ENCODE assay signal across 3 cellular contexts in the genomic region with DNA sequence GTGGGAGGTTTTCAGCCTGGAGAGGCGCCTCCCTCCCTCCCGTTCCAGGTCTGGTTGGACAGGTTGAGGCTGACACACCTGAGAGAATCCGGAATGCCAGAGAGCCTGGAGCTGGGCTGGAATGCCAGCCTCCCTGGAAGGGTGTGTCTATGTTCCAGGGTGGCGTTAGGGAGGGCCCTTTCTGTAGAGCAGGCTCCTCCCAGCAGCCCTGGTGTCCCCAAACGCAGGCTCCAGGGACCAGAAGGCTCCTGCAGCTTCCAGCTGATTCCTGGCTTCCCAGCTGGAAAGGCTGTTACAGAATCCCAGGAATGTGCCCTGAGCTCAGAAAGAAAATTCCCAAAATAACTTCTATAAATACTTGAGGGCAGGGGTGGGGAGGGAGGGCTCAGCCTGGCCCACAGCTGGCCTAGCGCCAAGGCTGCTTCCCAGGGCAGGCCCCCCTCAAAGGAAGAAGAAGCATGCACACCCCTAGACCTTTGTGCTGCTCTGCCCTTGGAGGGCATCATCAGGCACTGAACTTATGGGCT.
TF ChIP-seq lines count a peak whose summit lies in the region.

No MANE protein-coding gene starts in this region.

TF ChIP-seq in A549, 52 proteins besides CTCF, POLR2A, EP300 and RAD21 (continued from another document and continues in another):
- TF ChIP-seq, protein P1, sequence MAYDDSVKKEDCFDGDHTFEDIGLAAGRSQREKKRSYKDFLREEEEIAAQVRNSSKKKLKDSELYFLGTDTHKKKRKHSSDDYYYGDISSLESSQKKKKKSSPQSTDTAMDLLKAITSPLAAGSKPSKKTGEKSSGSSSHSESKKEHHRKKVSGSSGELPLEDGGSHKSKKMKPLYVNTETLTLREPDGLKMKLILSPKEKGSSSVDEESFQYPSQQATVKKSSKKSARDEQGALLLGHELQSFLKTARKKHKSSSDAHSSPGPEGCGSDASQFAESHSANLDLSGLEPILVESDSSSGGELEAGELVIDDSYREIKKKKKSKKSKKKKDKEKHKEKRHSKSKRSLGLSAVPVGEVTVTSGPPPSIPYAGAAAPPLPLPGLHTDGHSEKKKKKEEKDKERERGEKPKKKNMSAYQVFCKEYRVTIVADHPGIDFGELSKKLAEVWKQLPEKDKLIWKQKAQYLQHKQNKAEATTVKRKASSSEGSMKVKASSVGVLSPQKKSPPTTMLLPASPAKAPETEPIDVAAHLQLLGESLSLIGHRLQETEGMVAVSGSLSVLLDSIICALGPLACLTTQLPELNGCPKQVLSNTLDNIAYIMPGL (CRISPR knock-in tag; IDR thresholded peaks at IDR 0.05; ENCODE audit: borderline replicate concordance), result no peak
- no peak for TF ChIP-seq CBX8 (IDR thresholded peaks at IDR 0.05)
- no peak for TF ChIP-seq HOXA7 (CRISPR knock-in tag; IDR thresholded peaks at IDR 0.05)
- TF ChIP-seq SREBF2 (IDR thresholded peaks at IDR 0.05), result no peak
- TF ChIP-seq, protein P2, sequence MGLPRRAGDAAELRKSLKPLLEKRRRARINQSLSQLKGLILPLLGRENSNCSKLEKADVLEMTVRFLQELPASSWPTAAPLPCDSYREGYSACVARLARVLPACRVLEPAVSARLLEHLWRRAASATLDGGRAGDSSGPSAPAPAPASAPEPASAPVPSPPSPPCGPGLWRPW (IDR thresholded peaks at IDR 0.05), result no peak
- TF ChIP-seq MYC (IDR thresholded peaks at IDR 0.05; ENCODE audit: borderline replicate concordance, low read length), result no peak
- no peak for TF ChIP-seq NFE2L2 (conservative IDR thresholded peaks at IDR 0.05; ENCODE audit: low read length)
- TF ChIP-seq, protein P3, sequence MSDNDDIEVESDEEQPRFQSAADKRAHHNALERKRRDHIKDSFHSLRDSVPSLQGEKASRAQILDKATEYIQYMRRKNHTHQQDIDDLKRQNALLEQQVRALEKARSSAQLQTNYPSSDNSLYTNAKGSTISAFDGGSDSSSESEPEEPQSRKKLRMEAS (IDR thresholded peaks at IDR 0.05), result peak; percentile 50; the same call in 1 of the 2 replicates
- TF ChIP-seq JUN (IDR thresholded peaks at IDR 0.05), result peak; percentile 24 to 41; a peak in 2 of 5 replicates
- TF ChIP-seq ZC3H11A (IDR thresholded peaks at IDR 0.05), result no peak
- TF ChIP-seq, protein P4, sequence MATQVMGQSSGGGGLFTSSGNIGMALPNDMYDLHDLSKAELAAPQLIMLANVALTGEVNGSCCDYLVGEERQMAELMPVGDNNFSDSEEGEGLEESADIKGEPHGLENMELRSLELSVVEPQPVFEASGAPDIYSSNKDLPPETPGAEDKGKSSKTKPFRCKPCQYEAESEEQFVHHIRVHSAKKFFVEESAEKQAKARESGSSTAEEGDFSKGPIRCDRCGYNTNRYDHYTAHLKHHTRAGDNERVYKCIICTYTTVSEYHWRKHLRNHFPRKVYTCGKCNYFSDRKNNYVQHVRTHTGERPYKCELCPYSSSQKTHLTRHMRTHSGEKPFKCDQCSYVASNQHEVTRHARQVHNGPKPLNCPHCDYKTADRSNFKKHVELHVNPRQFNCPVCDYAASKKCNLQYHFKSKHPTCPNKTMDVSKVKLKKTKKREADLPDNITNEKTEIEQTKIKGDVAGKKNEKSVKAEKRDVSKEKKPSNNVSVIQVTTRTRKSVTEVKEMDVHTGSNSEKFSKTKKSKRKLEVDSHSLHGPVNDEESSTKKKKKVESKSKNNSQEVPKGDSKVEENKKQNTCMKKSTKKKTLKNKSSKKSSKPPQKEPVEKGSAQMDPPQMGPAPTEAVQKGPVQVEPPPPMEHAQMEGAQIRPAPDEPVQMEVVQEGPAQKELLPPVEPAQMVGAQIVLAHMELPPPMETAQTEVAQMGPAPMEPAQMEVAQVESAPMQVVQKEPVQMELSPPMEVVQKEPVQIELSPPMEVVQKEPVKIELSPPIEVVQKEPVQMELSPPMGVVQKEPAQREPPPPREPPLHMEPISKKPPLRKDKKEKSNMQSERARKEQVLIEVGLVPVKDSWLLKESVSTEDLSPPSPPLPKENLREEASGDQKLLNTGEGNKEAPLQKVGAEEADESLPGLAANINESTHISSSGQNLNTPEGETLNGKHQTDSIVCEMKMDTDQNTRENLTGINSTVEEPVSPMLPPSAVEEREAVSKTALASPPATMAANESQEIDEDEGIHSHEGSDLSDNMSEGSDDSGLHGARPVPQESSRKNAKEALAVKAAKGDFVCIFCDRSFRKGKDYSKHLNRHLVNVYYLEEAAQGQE (IDR thresholded peaks at IDR 0.05), result no peak
- no peak for TF ChIP-seq PHF8 (IDR thresholded peaks at IDR 0.05; ENCODE audit: borderline replicate concordance, low read depth)
- no peak for TF ChIP-seq POLR2AphosphoS2 (conservative IDR thresholded peaks at IDR 0.05; ENCODE audit: low read length)
- TF ChIP-seq JUNB (IDR thresholded peaks at IDR 0.05), result no peak
- no peak for TF ChIP-seq EHMT2 (IDR thresholded peaks at IDR 0.05; ENCODE audit: low read depth)

TF ChIP-seq in H1, 55 proteins besides CTCF, POLR2A, EP300 and RAD21:
- TF ChIP-seq, protein P5, sequence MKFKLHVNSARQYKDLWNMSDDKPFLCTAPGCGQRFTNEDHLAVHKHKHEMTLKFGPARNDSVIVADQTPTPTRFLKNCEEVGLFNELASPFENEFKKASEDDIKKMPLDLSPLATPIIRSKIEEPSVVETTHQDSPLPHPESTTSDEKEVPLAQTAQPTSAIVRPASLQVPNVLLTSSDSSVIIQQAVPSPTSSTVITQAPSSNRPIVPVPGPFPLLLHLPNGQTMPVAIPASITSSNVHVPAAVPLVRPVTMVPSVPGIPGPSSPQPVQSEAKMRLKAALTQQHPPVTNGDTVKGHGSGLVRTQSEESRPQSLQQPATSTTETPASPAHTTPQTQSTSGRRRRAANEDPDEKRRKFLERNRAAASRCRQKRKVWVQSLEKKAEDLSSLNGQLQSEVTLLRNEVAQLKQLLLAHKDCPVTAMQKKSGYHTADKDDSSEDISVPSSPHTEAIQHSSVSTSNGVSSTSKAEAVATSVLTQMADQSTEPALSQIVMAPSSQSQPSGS (IDR thresholded peaks at IDR 0.05; ENCODE audit: low read length), result peak; percentile 62; the same call in 1 of the 2 replicates
- TF ChIP-seq SIN3A (conservative IDR thresholded peaks at IDR 0.05 in 1 of 2, IDR thresholded peaks at IDR 0.05 in 1 of 2; ENCODE audit: low read depth in 1 of 2, low read length in 2 of 2) (peak; percentile 83 to 87; a peak in 3 of 4 replicates), CEBPB (IDR thresholded peaks at IDR 0.05; ENCODE audit: low read depth, low read length) (no peak), TEAD4 (IDR thresholded peaks at IDR 0.05; ENCODE audit: low read depth, low read length) (peak; percentile 97), JUND (IDR thresholded peaks at IDR 0.05; ENCODE audit: low read length) (peak; percentile 28; the same call in 1 of the 2 replicates), KDM1A (IDR thresholded peaks at IDR 0.05; ENCODE audit: borderline replicate concordance, low read length) (no peak), TCF12 (IDR thresholded peaks at IDR 0.05; ENCODE audit: low read depth, low read length) (peak; percentile 79; the same call in 1 of the 2 replicates), SAP30 (IDR thresholded peaks at IDR 0.05; ENCODE audit: insufficient read depth, insufficient replicate concordance, low read length) (peak; percentile 32), EZH2 (IDR thresholded peaks at IDR 0.05; ENCODE audit: low read depth, low read length, severe bottlenecking) (no peak)
- TF ChIP-seq, protein P6, sequence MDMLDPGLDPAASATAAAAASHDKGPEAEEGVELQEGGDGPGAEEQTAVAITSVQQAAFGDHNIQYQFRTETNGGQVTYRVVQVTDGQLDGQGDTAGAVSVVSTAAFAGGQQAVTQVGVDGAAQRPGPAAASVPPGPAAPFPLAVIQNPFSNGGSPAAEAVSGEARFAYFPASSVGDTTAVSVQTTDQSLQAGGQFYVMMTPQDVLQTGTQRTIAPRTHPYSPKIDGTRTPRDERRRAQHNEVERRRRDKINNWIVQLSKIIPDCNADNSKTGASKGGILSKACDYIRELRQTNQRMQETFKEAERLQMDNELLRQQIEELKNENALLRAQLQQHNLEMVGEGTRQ (IDR thresholded peaks at IDR 0.05; ENCODE audit: low read length), result no peak
- TF ChIP-seq, protein P3 (IDR thresholded peaks at IDR 0.05), result no peak

TF ChIP-seq in HEK293T, 16 proteins besides CTCF, POLR2A, EP300 and RAD21 (continued from another document):
- TF ChIP-seq FOXA1 (IDR thresholded peaks at IDR 0.05), result no peak
- no peak for TF ChIP-seq SP1 (IDR thresholded peaks at IDR 0.05)
- TF ChIP-seq HDGF (IDR thresholded peaks at IDR 0.05; ENCODE audit: borderline replicate concordance), result no peak
- no peak for TF ChIP-seq ELF4 (IDR thresholded peaks at IDR 0.05)
- no peak for TF ChIP-seq ARNT (IDR thresholded peaks at IDR 0.05)
- no peak for TF ChIP-seq NFRKB (IDR thresholded peaks at IDR 0.05)
- no peak for TF ChIP-seq L3MBTL2 (conservative IDR thresholded peaks at IDR 0.05)
